ENCODE assay signal across 10 cellular contexts in the genomic region with DNA sequence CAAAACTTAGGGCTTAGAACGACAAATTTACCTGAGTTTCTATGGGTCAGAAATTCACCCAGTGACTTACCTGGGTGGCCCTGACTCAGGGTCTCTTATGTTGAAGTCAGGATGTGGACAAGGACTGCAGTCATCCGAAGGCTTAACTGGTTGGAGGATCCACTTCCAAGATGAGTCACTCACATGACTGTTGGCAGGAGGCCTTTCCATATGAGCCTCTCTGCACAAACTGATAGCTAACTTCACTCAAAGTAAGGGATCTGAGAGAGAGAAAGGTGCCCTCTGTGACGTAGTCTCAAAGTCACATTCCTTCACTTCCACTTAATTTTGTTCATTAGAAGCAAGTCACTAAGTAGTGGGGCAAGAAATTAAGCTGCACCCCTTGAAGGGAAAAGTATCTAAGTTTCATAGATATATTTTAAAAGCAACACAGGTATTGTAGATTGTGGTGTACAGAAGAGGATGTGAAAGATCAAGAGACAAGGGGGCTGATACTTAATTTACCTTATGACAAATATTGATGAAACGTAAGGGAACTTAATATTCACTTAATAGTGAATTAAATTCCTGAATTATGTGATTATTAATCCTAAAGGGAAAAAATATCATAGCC. TPM values are rescaled to one million over a fixed set of nuclear protein-coding genes. Genes with fewer than 3 reads are reported as not detected.
DNase-seq lines count a peak whose midpoint lies in the region; ATAC-seq, FAIRE-seq and TF ChIP-seq lines count a peak whose summit lies in the region.
"Had no signal": no experiment of that assay in that cellular context is flagged by ENCODE, and none has a peak within 500 bp of the region (broad histone marks: within the 10 kb centered on the region; RNA-seq: fewer than 3 reads in every experiment).

No MANE protein-coding gene starts in this region.

- H3K4me1 ChIP-seq in IMR-90 (ENCODE audit: control insufficient read depth, insufficient read depth, low read length) (0 out of 2 replicates have a peak, but pooled peaks cover 2% of the 10 kb centered on the region), endothelial cell of umbilical vein (ENCODE audit: control insufficient read depth, extremely low read depth, insufficient read depth, low read length) (peaks cover 36% of the 10 kb centered on the region)

- H3K79me2 ChIP-seq in endothelial cell of umbilical vein (ENCODE audit: control insufficient read depth, insufficient read depth, low read length): no peaks in the 10 kb centered on the region

- ATAC-seq in GM18502 (IDR thresholded peaks at IDR 0.05; ENCODE audit: poor library complexity, unreplicated experiment): peak; percentile 76
- peak; percentile 85 for ATAC-seq in IMR-90 (ENCODE audit: low read depth)
- ATAC-seq in GM18861 (IDR thresholded peaks at IDR 0.05; ENCODE audit: unreplicated experiment): no peak
- ATAC-seq in activated CD4-positive, alpha-beta T cell treated with anti-CD3 and anti-CD28 coated beads for 36 hours: no peak
- ATAC-seq in GM21717 (IDR thresholded peaks at IDR 0.05; ENCODE audit: unreplicated experiment): no peak

- H3K4me1 Mint-ChIP-seq in activated CD4-positive, alpha-beta T cell treated with anti-CD3 and anti-CD28 coated beads for 36 hours: peaks cover 7% of the 10 kb centered on the region

- H3K36me3 Mint-ChIP-seq in activated CD4-positive, alpha-beta T cell treated with anti-CD3 and anti-CD28 coated beads for 36 hours (ENCODE audit: low read depth): peaks cover 28% of the 10 kb centered on the region

- H3K27ac Mint-ChIP-seq in activated CD4-positive, alpha-beta T cell treated with anti-CD3 and anti-CD28 coated beads for 36 hours: no peak overlapping the region

- no peak overlapping the region for H3K4me3 Mint-ChIP-seq in activated CD4-positive, alpha-beta T cell treated with anti-CD3 and anti-CD28 coated beads for 36 hours

- peak; percentile 92 for DNase-seq in IMR-90
- DNase-seq in endothelial cell of umbilical vein (ENCODE audit: low read depth, low spot score): peak; percentile 69
- peak; percentile 37 for DNase-seq in pulmonary artery endothelial cell (ENCODE audit: low read depth, low spot score)
- no peak for DNase-seq in activated CD4-positive, alpha-beta T cell treated with anti-CD3 and anti-CD28 coated beads for 36 hours
- DNase-seq in UCSD-AML1 (lab: John Stamatoyannopoulos, UW; ENCODE audit: unreplicated experiment): no peak
- DNase-seq: activated CD4-positive, CD25-positive, alpha-beta regulatory T cell treated with anti-CD3 and anti-CD28 coated beads, Interleukin-2, amount 50 U/mL, for 72 hours; cerebellar nuclear complex had no signal

- H2BK5ac ChIP-seq in IMR-90 (ENCODE audit: low read depth, low read length, poor library complexity, severe bottlenecking): no peak overlapping the region

- H4K20me1 ChIP-seq in IMR-90 (ENCODE audit: insufficient read depth, low read length) (peaks cover 4% of the 10 kb centered on the region), endothelial cell of umbilical vein (replicated peaks; ENCODE audit: control insufficient read depth, extremely low read depth, insufficient read depth, low read length) (no peaks in the 10 kb centered on the region)

- H3K9me3 Mint-ChIP-seq in activated CD4-positive, alpha-beta T cell treated with anti-CD3 and anti-CD28 coated beads for 36 hours (ENCODE audit: low read depth): no peaks in the 10 kb centered on the region

- H3K9me1 ChIP-seq in IMR-90 (ENCODE audit: insufficient read depth, low read length) (no peaks in the 10 kb centered on the region), endothelial cell of umbilical vein (replicated peaks; ENCODE audit: control insufficient read depth, extremely low read depth, insufficient read depth, low read length) (no peaks in the 10 kb centered on the region)

- no peak overlapping the region for H3K4ac ChIP-seq in IMR-90 (ENCODE audit: low read depth, low read length)

- WGBS in IMR-90 (ENCODE audit: extremely low coverage in 2 of 2, insufficient read length in 1 of 2), 2 experiments: no CpG with 5 or more reads among the region's 4 CpGs

- H3K27ac ChIP-seq in IMR-90 (ENCODE audit: insufficient read depth, low read length): no peak overlapping the region
- no peak overlapping the region for H3K27ac ChIP-seq in endothelial cell of umbilical vein (ENCODE audit: insufficient read depth, low read depth, low read length)

- BruUV-seq in IMR-90 (replicated peaks; lab: Mats Ljungman, UMichigan) (no TSS peak), endothelial cell of umbilical vein (replicated peaks; lab: Mats Ljungman, UMichigan) (no TSS peak)

- H3K4me2 ChIP-seq in IMR-90 (ENCODE audit: low read depth, low read length) (peak overlapping the region; percentile 17; the same call in 1 of the 2 replicates), endothelial cell of umbilical vein (ENCODE audit: insufficient read depth, low read length) (no peak overlapping the region)

- no peak overlapping the region for H3K18ac ChIP-seq in IMR-90 (ENCODE audit: low read depth, low read length)

- no peak overlapping the region for H3K23ac ChIP-seq in IMR-90 (ENCODE audit: low read depth, low read length)

- H3K4me3 ChIP-seq in IMR-90 (ENCODE audit: insufficient read depth, low read depth, low read length): no peak overlapping the region
- no peak overlapping the region for H3K4me3 ChIP-seq in endothelial cell of umbilical vein (replicated peaks in 1 of 3; ENCODE audit: insufficient read depth in 1 of 3, low read depth in 1 of 3, low read length in 3 of 3)

- no peak overlapping the region for H2BK15ac ChIP-seq in IMR-90 (ENCODE audit: low read depth, low read length)

- no peaks in the 10 kb centered on the region for H3K27me3 ChIP-seq in IMR-90 (ENCODE audit: control insufficient read depth, insufficient read depth, low read length)
- no peaks in the 10 kb centered on the region for H3K27me3 ChIP-seq in endothelial cell of umbilical vein (ENCODE audit: control insufficient read depth in 2 of 2, insufficient read depth in 2 of 2, low read length in 2 of 2)

- H3K56ac ChIP-seq in IMR-90 (ENCODE audit: extremely low read depth, insufficient read depth, low read length): no peak overlapping the region

- FAIRE-seq in endothelial cell of umbilical vein (lab: Jason Lieb, UNC): peak; percentile 67

- H2AFZ ChIP-seq in IMR-90 (replicated peaks; ENCODE audit: low read length, poor library complexity) (no peak overlapping the region), endothelial cell of umbilical vein (ENCODE audit: low read depth, low read length) (no peak overlapping the region)

- H2AK9ac ChIP-seq in IMR-90 (replicated peaks; ENCODE audit: low read depth, low read length, poor library complexity): no peak overlapping the region

- TF ChIP-seq CTCF in IMR-90 (conservative IDR thresholded peaks at IDR 0.05; ENCODE audit: low read depth, low read length) (no peak), endothelial cell of umbilical vein (IDR thresholded peaks at IDR 0.05; ENCODE audit: extremely low read depth in 1 of 2, insufficient read depth in 1 of 2, low read depth in 1 of 2, low read length in 2 of 2) (no peak)

- peaks cover 0 to 12% of the 10 kb centered on the region in 2 experiments; a peak in 2 of 4 replicates for H3K79me1 ChIP-seq in IMR-90 (ENCODE audit: low read depth in 1 of 2, low read length in 2 of 2)

- no peak overlapping the region for H3K14ac ChIP-seq in IMR-90 (replicated peaks; ENCODE audit: low read depth, low read length)

- peaks cover 2% of the 10 kb centered on the region for H3K9me3 ChIP-seq in IMR-90 (ENCODE audit: control insufficient read depth, insufficient read depth, low read length)
- H3K9me3 ChIP-seq in endothelial cell of umbilical vein (replicated peaks; ENCODE audit: control insufficient read depth, insufficient read depth, low read length): no peaks in the 10 kb centered on the region

- intact Hi-C loops in IMR-90 (cut with micrococcal nuclease): no loop called here
- intact Hi-C loops in endothelial cell of umbilical vein (cut with micrococcal nuclease): loop anchor here (1.0 kb wide), 1 partner anchor 131 kb away; no protein-coding TSS in a partner anchor
- intact Hi-C loops in activated CD4-positive, alpha-beta T cell treated with anti-CD3 and anti-CD28 coated beads for 36 hours (cut with DNase I, micrococcal nuclease): no loop called here

- H3K9ac ChIP-seq in IMR-90 (ENCODE audit: low read depth, low read length): no peak overlapping the region
- H3K9ac ChIP-seq in endothelial cell of umbilical vein (replicated peaks; ENCODE audit: extremely low read depth, insufficient read depth, low read length): no peak overlapping the region

- peaks cover 7% of the 10 kb centered on the region for H3K36me3 ChIP-seq in IMR-90 (ENCODE audit: control insufficient read depth, insufficient read depth, low read length)
- H3K36me3 ChIP-seq in endothelial cell of umbilical vein (ENCODE audit: control insufficient read depth in 2 of 2, extremely low read depth in 1 of 2, insufficient read depth in 2 of 2, low read length in 2 of 2): peaks cover 2 to 7% of the 10 kb centered on the region in 2 experiments

- no peak overlapping the region for H4K91ac ChIP-seq in IMR-90 (ENCODE audit: insufficient read depth, low read depth, low read length)

- CTCF ChIA-PET in IMR-90 (lab: Yijun Ruan, JAX) (no interaction called here), endothelial cell of umbilical vein (lab: Charles Lee) (interaction anchor here (1.0 kb wide), 1 partner anchor 957 kb away, joined by 3 read pairs; no protein-coding TSS in a partner anchor)
- CTCF ChIA-PET in activated CD4-positive, alpha-beta T cell treated with anti-CD3 and anti-CD28 coated beads for 36 hours (lab: Charles Lee): interaction anchor here (2.4 kb wide), 1 partner anchor 14 kb away, joined by 9 read pairs; no protein-coding TSS in a partner anchor

- no peak overlapping the region for H2BK20ac ChIP-seq in IMR-90 (ENCODE audit: low read depth, low read length)

- in situ Hi-C loops in IMR-90 (cut with MboI; ENCODE audit: low sequenced_read_pairs): no loop called here

- no peak for TF ChIP-seq RAD21 in IMR-90 (IDR thresholded peaks at IDR 0.05; ENCODE audit: low read length)

- H4K5ac ChIP-seq in IMR-90 (ENCODE audit: low read depth, low read length): no peak overlapping the region

- no peak overlapping the region for H2AK5ac ChIP-seq in IMR-90 (ENCODE audit: low read depth, low read length)

- H4K8ac ChIP-seq in IMR-90 (ENCODE audit: low read depth in 2 of 2, low read length in 2 of 2): no peak overlapping the region

- POLR2A ChIA-PET in IMR-90 (lab: Charles Lee; ENCODE audit: unreplicated experiment) (no interaction called here), endothelial cell of umbilical vein (lab: Charles Lee) (no interaction called here)
- POLR2A ChIA-PET in activated CD4-positive, alpha-beta T cell treated with anti-CD3 and anti-CD28 coated beads for 36 hours (lab: Charles Lee): no interaction called here

- no peak overlapping the region for H2BK120ac ChIP-seq in IMR-90 (ENCODE audit: low read depth, low read length)

- H3K27me3 Mint-ChIP-seq in activated CD4-positive, alpha-beta T cell treated with anti-CD3 and anti-CD28 coated beads for 36 hours: no peaks in the 10 kb centered on the region

- dilution Hi-C loops in IMR-90 (cut with HindIII; ENCODE audit: low sequenced_read_pairs, unreplicated experiment) (no loop called here), endothelial cell of umbilical vein (cut with MboI; ENCODE audit: extremely low pct_ligation_motif_present, low sequenced_read_pairs) (no loop called here)

- TF ChIP-seq POLR2A in IMR-90 (IDR thresholded peaks at IDR 0.05; ENCODE audit: low read depth, low read length) (no peak), endothelial cell of umbilical vein (IDR thresholded peaks at IDR 0.05; ENCODE audit: low read depth, low read length) (no peak)

RNA-seq across cellular contexts. Expression of gene TANK, which starts 48.4 kb away (rescaled TPM):
- 41.9 and 46.4 TPM in 2 replicates for total RNA-seq in IMR-90 (2012; rRNA removed)
- polyA plus RNA-seq in IMR-90 (2012; rRNA removed): 24.8 and 25.4 TPM in 2 replicates
- 8.1 and 12.2 TPM in 2 replicates for polyA plus RNA-seq in IMR-90 (2012; cell fraction: cytosol; rRNA removed)
- polyA plus RNA-seq in IMR-90 (2012; cell fraction: nucleus; rRNA removed; ENCODE audit: low replicate concordance): 5.6 and 36.1 TPM in 2 replicates
- total RNA-seq in endothelial cell of umbilical vein: 83.2 and 88.2 TPM in 2 replicates
- polyA plus RNA-seq in endothelial cell of umbilical vein: 30.5 and 33.3 TPM in 2 replicates
- polyA plus RNA-seq in endothelial cell of umbilical vein (2011; cell fraction: cytosol; rRNA removed): 45.6 and 55.5 TPM in 2 replicates
- polyA plus RNA-seq in endothelial cell of umbilical vein (2011; cell fraction: nucleus; rRNA removed): 85.4 and 95.5 TPM in 2 replicates
- 70.3 and 113 TPM in 2 replicates for polyA plus RNA-seq in endothelial cell of umbilical vein (2012)
- 36.8 and 37.6 TPM in 2 replicates for polyA minus RNA-seq in endothelial cell of umbilical vein
- polyA minus RNA-seq in endothelial cell of umbilical vein (2011; cell fraction: cytosol; rRNA and poly(A)+ RNA removed): 9.1 TPM
- 234 and 271 TPM in 2 replicates for polyA minus RNA-seq in endothelial cell of umbilical vein (2011; cell fraction: nucleus; rRNA and poly(A)+ RNA removed)
- 75.2 and 91.1 TPM in 2 replicates for total RNA-seq in pulmonary artery endothelial cell
- total RNA-seq in activated CD4-positive, alpha-beta T cell treated with anti-CD3 and anti-CD28 coated beads for 36 hours: 10 to 100 TPM; 54.6 to 59.7 TPM

Comparison
In these comparisons a context has a peak if more than half of its experiments do, and no peak if none do; other contexts are left out.
1. ATAC-seq: peak in GM18502 (single experiment) and IMR-90 (single experiment); none in GM18861 (single experiment), activated CD4-positive, alpha-beta T cell treated with anti-CD3 and anti-CD28 coated beads for 36 hours (single experiment) and GM21717 (single experiment).
2. DNase-seq: peak in IMR-90 (single experiment), endothelial cell of umbilical vein (single experiment) and pulmonary artery endothelial cell (single experiment); none in activated CD4-positive, alpha-beta T cell treated with anti-CD3 and anti-CD28 coated beads for 36 hours (single experiment) and UCSD-AML1 (single experiment).